ENCODE assay signal across 1 cellular context in the genomic region with DNA sequence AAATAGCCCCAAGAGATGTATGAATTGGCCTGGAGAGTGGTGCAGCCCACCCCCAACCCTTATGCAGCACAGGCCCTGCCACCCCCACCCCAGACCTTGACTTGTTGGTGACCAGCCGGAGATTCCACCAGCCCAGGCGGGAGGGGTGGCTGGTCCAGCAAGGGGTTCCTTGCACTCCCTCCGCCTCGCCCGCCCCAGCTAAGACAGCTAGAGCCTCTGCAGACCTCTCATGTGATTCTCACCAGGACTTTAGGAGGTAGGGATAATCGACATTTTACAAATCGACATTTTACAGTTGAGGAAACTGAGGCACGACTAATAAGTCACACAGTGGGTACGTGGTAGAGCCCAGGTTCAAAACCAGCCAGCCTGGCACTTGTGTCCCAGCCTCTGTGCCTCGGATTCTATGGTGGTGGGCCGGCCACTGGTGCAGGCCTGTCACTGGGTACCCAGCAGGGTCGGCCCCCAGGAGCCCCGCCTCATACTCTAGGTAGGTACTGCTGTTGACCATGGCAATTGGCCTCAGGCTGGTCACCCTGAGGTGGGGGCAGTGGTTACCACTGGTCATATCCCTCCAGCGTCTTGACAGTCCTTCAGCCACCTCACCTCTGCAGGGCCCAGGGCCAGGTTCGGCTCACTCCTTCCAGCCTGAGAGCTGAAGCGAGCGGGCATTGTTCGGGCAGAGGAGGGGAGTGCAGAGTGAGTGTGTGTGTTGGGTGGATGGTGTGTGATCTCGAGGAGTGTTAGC.
TF ChIP-seq lines count a peak whose summit lies in the region.

No MANE protein-coding gene starts in this region.

TF ChIP-seq in IMR-90, 13 proteins besides CTCF, POLR2A, EP300 and RAD21:
- TF ChIP-seq BHLHE40 (IDR thresholded peaks at IDR 0.05; ENCODE audit: low read depth, low read length) = no peak
